29 cellular contexts compared by ENCODE assay signal in the genomic region with DNA sequence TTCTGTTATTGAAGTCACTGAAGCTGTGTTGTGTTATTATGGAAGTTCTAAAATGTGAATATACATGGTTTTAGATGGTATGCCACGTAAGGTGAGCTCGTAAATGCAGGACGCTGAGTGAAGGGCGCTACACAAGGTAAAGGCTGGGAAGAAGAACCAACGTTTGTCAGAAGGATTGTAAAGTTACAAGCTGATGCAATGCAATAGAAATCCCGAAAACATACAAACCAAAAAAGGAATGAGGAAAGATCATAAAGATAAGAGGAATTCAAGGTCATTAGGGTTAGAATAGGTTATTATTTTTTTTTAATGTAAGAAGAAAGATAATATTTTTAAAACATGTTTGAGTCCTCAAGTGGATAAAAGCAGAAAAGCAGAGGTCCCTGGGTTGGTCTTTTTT.
"Had no signal": no experiment of that assay in that cellular context is flagged by ENCODE, and none has a peak within 500 bp of the region (broad histone marks: within the 10 kb centered on the region; RNA-seq: fewer than 3 reads in every experiment).

No MANE protein-coding gene starts in this region.

- H3K27ac ChIP-seq: body of pancreas, esophagus muscularis mucosa, foreskin keratinocyte, gastrocnemius medialis, heart left ventricle had no signal

- H3K4me1 ChIP-seq: body of pancreas, esophagus muscularis mucosa, foreskin keratinocyte, gastrocnemius medialis, heart left ventricle had no signal

- FAIRE-seq: colon had no signal

- DNase-seq: activated CD4-positive, alpha-beta memory T cell treated with anti-CD3 and anti-CD28 coated beads, Interleukin-2, amount 10 ng/mL, durations not matched to agents 7 days and 5 days; activated CD4-positive, alpha-beta T cell treated with anti-CD3 and anti-CD28 coated beads for 36 hours; activated CD4-positive, alpha-beta T cell treated with anti-CD3 and anti-CD28 coated beads, Interleukin-2, amount 10 ng/mL, durations not matched to agents 24 days and 14 days; activated CD4-positive, CD25-positive, alpha-beta regulatory T cell; activated CD4-positive, CD25-positive, alpha-beta regulatory T cell treated with anti-CD3 and anti-CD28 coated beads, Interleukin-2, amount 50 U/mL, for 72 hours; activated CD8-positive, alpha-beta memory T cell treated with anti-CD3 and anti-CD28 coated beads, Interleukin-2, amount 50 U/mL, for 48 hours; activated gamma-delta T cell; activated naive CD4-positive, alpha-beta T cell; activated naive CD4-positive, alpha-beta T cell treated with anti-CD3 and anti-CD28 coated beads, Interleukin-2, amount 10 ng/mL, durations not matched to agents 7 days and 5 days; activated T-cell treated with anti-CD3 and anti-CD28 coated beads for 4 hours; activated T-cell treated with anti-CD3 and anti-CD28 coated beads, Interleukin-2, amount 50 U/mL, for 24 hours; activated T-cell treated with anti-CD3 and anti-CD28 coated beads, Interleukin-2, amount 50 U/mL, for 72 hours; amniotic stem cell; anterior cingulate cortex; body of pancreas; cortex of kidney; dermis blood vessel endothelial cell; effector CD4-positive, alpha-beta T cell; effector memory CD8-positive, alpha-beta T cell; erythroblast; foreskin keratinocyte; gastrocnemius medialis; glutamatergic neuron; heart left ventricle; T-helper 17 cell; T1000 had no signal

- H3K27me3 ChIP-seq: body of pancreas, esophagus muscularis mucosa, foreskin keratinocyte, gastrocnemius medialis, heart left ventricle had no signal

- H3K36me3 ChIP-seq: esophagus muscularis mucosa, gastrocnemius medialis, heart left ventricle had no signal

- H3K4me3 ChIP-seq: body of pancreas, esophagus muscularis mucosa, gastrocnemius medialis, heart left ventricle had no signal

- H3K9me3 ChIP-seq: body of pancreas, esophagus muscularis mucosa, gastrocnemius medialis, heart left ventricle had no signal

- ATAC-seq: activated CD4-positive, alpha-beta T cell treated with anti-CD3 and anti-CD28 coated beads for 36 hours; activated naive CD4-positive, alpha-beta T cell treated with anti-CD3 and anti-CD28 coated beads, Interleukin-2, amount 50 U/mL, for 72 hours; activated T-cell treated with anti-CD3 and anti-CD28 coated beads, Interleukin-2, amount 50 U/mL, for 72 hours; body of pancreas; effector memory CD8-positive, alpha-beta T cell; foreskin keratinocyte; gastrocnemius medialis; heart left ventricle; T-helper 17 cell had no signal
